In the genomic region with DNA sequence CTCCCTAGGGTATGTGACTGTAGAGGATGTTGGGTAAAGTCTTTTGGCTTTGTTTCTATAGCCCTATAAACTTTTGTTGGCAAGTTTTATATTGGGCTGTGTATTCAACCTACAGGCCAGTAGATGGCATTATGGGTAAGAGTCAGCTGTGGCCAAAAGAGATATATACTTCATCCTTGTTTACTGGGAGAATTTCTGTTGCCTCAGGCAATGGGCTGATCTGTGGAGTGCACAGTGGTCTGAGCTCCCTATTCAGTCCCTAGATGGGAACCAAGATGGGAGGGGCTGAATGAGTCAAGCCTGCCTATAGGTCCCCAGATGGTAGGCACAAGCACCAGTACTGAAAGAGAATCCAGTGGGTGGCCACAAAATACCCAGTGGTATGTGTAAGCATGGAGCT, we compare ENCODE assay signal across 12 cellular contexts.
A peak's percentile ranks its signal among the peaks of the same experiment; 100 is the strongest.
DNase-seq lines count a peak whose midpoint lies in the region; ATAC-seq and TF ChIP-seq lines count a peak whose summit lies in the region.
"Had no signal": no experiment of that assay in that cellular context is flagged by ENCODE, and none has a peak within 500 bp of the region (broad histone marks: within the 10 kb centered on the region; RNA-seq: fewer than 3 reads in every experiment).

No MANE protein-coding gene starts in this region.

- no peak overlapping the region for H3K4me3 ChIP-seq in RWPE2 (ENCODE audit: severe bottlenecking)
- H3K4me3 ChIP-seq in epithelial cell of proximal tubule (ENCODE audit: low read depth, low read length) = no peak overlapping the region
- H3K4me3 ChIP-seq: BLaER1 treated with 17β-estradiol and CSF1 and Interleukin-3, amounts not matched to agents 10 nM and 100 nM had no signal

- H3K9me3 ChIP-seq in RWPE2 (ENCODE audit: severe bottlenecking) = no peaks in the 10 kb centered on the region
- H3K9me3 ChIP-seq: BLaER1 treated with 17β-estradiol and CSF1 and Interleukin-3, amounts not matched to agents 10 nM and 100 nM had no signal

- no peaks in the 10 kb centered on the region for H3K36me3 ChIP-seq in RWPE2 (ENCODE audit: low read depth)
- H3K36me3 ChIP-seq: BLaER1 treated with 17β-estradiol and CSF1 and Interleukin-3, amounts not matched to agents 10 nM and 100 nM had no signal

- H3K4me1 ChIP-seq in RWPE2 (ENCODE audit: insufficient read depth, poor library complexity, severe bottlenecking) = no peaks in the 10 kb centered on the region
- H3K4me1 ChIP-seq: BLaER1 treated with 17β-estradiol and CSF1 and Interleukin-3, amounts not matched to agents 10 nM and 100 nM had no signal

- DNase-seq in HCEC 1CT = peak; percentile 30
- no peak for DNase-seq in RWPE2 (ENCODE audit: low spot score)
- no peak for DNase-seq in epithelial cell of proximal tubule (ENCODE audit: low read depth)
- no peak for DNase-seq in NCI-H774 (lab: John Stamatoyannopoulos, UW)
- no peak for DNase-seq in NCI-H82 (lab: John Stamatoyannopoulos, UW)
- no peak for DNase-seq in NCI-H345 (lab: John Stamatoyannopoulos, UW)
- no peak for DNase-seq in hypothalamus (lab: John Stamatoyannopoulos, UW)
- DNase-seq: activated T-cell treated with anti-CD3 and anti-CD28 coated beads, Interleukin-2, amount 50 U/mL, for 72 hours; effector CD8-positive, alpha-beta T cell; kidney had no signal

- H3K27ac ChIP-seq in 22Rv1 (no peak overlapping the region), RWPE2 (ENCODE audit: poor library complexity, severe bottlenecking) (no peak overlapping the region)
- H3K27ac ChIP-seq: BLaER1 treated with 17β-estradiol and CSF1 and Interleukin-3, amounts not matched to agents 10 nM and 100 nM had no signal

- peak; percentile 49; the same call in 2 of the 3 replicates for ATAC-seq in RWPE2 (ENCODE audit: low read depth)
- ATAC-seq: activated T-cell treated with anti-CD3 and anti-CD28 coated beads, Interleukin-2, amount 50 U/mL, for 72 hours had no signal

- TF ChIP-seq CTCF in 22Rv1 (IDR thresholded peaks at IDR 0.05) (peak; percentile 59), RWPE2 (IDR thresholded peaks at IDR 0.05; ENCODE audit: poor library complexity, severe bottlenecking) (peak; percentile 54), epithelial cell of proximal tubule (conservative IDR thresholded peaks at IDR 0.05; ENCODE audit: low read depth, low read length) (peak; percentile 32)

- H3K27me3 ChIP-seq in RWPE2 (ENCODE audit: insufficient read depth, poor library complexity, severe bottlenecking) = no peaks in the 10 kb centered on the region
- H3K27me3 ChIP-seq: BLaER1 treated with 17β-estradiol and CSF1 and Interleukin-3, amounts not matched to agents 10 nM and 100 nM had no signal
